Comparison of ENCODE assay signal across 15 cellular contexts in the genomic region with DNA sequence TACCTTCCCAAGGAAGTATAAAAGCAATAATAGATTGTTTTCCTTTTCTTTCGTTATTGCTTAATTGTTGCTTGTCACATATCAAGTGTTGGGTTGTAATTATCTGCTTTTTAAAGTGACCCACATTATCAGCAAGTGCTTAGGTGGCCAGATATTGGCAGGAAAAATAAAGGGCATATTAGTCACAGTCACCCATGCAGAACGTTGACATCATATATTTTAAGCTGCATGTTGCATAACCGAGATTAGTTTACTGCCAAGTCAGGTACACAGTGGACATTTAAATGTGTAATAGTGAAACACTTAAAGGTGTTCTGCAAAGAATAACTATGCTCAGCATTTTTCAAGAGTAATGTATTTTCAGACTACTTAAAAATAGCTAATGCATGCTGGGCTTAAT. TPM values are rescaled to one million over a fixed set of nuclear protein-coding genes. Genes with fewer than 3 reads are reported as not detected.
A peak's percentile ranks its signal among the peaks of the same experiment; 100 is the strongest.
DNase-seq lines count a peak whose midpoint lies in the region; ATAC-seq and TF ChIP-seq lines count a peak whose summit lies in the region.
"Had no signal": no experiment of that assay in that cellular context is flagged by ENCODE, and none has a peak within 500 bp of the region (broad histone marks: within the 10 kb centered on the region; RNA-seq: fewer than 3 reads in every experiment).

No MANE protein-coding gene starts in this region.

- in situ Hi-C loops in Caki2 (cut with HindIII; ENCODE audit: low pct_unique_long_range_greater_than_20kb, low sequenced_read_pairs) = no loop called here

- no peak overlapping the region for H3K4me3 Mint-ChIP-seq in T-helper 17 cell
- H3K4me3 Mint-ChIP-seq: activated naive CD4-positive, alpha-beta T cell treated with anti-CD3 and anti-CD28 coated beads, Interleukin-2, amount 50 U/mL, for 24 hours; HFFc6; naive thymus-derived CD8-positive, alpha-beta T cell had no signal

- WGBS in right cardiac atrium = 39% methylated on average over 3 of the region's 3 CpGs

- no peaks in the 10 kb centered on the region for H3K27me3 Mint-ChIP-seq in T-helper 17 cell
- H3K27me3 Mint-ChIP-seq: activated naive CD4-positive, alpha-beta T cell treated with anti-CD3 and anti-CD28 coated beads, Interleukin-2, amount 50 U/mL, for 24 hours had no signal

- ATAC-seq in right cardiac atrium (peak; percentile 62 to 74), GM21529 (IDR thresholded peaks at IDR 0.05; ENCODE audit: unreplicated experiment) (no peak), T-helper 17 cell (no peak)
- ATAC-seq: naive thymus-derived CD8-positive, alpha-beta T cell; sciatic nerve had no signal

- H3K9me3 ChIP-seq in right cardiac atrium (ENCODE audit: control insufficient read depth, low read length) (no peaks in the 10 kb centered on the region), T-helper 17 cell (ENCODE audit: control insufficient read depth, low read length, poor library complexity, severe bottlenecking) (no peaks in the 10 kb centered on the region)
- H3K9me3 ChIP-seq: BLaER1 had no signal

- TF ChIP-seq CTCF in foreskin fibroblast (IDR thresholded peaks at IDR 0.05; ENCODE audit: low read depth, low read length) = no peak

- H3K4me1 ChIP-seq in right cardiac atrium (ENCODE audit: control insufficient read depth, insufficient read depth, low read length) = no peaks in the 10 kb centered on the region
- H3K4me1 ChIP-seq: BLaER1 had no signal

- no peak overlapping the region for H3K27ac Mint-ChIP-seq in T-helper 17 cell
- H3K27ac Mint-ChIP-seq: activated naive CD4-positive, alpha-beta T cell treated with anti-CD3 and anti-CD28 coated beads, Interleukin-2, amount 50 U/mL, for 24 hours; HFFc6; naive thymus-derived CD8-positive, alpha-beta T cell had no signal

- intact Hi-C loops in right cardiac atrium (cut with DNase I) = loop anchor here in 1 of 4 donors (10.0 kb wide), 1 partner anchor 129 kb away; no protein-coding TSS in a partner anchor

- H3K27me3 ChIP-seq in right cardiac atrium (ENCODE audit: control insufficient read depth, insufficient read depth) = no peaks in the 10 kb centered on the region
- H3K27me3 ChIP-seq: BLaER1 had no signal

- H3K27ac ChIP-seq in right cardiac atrium (ENCODE audit: low read length) = no peak overlapping the region
- H3K27ac ChIP-seq: BLaER1 had no signal

- no peak overlapping the region for H3K4me3 ChIP-seq in right cardiac atrium (ENCODE audit: low read length)
- no peak overlapping the region for H3K4me3 ChIP-seq in foreskin fibroblast (ENCODE audit: low read depth in 1 of 2, low read length in 2 of 2)
- H3K4me3 ChIP-seq: BLaER1 had no signal

- no peaks in the 10 kb centered on the region for H3K4me1 Mint-ChIP-seq in T-helper 17 cell
- H3K4me1 Mint-ChIP-seq: activated naive CD4-positive, alpha-beta T cell treated with anti-CD3 and anti-CD28 coated beads, Interleukin-2, amount 50 U/mL, for 24 hours; naive thymus-derived CD8-positive, alpha-beta T cell had no signal

- H3K36me3 Mint-ChIP-seq in T-helper 17 cell (ENCODE audit: low read depth) = no peaks in the 10 kb centered on the region
- H3K36me3 Mint-ChIP-seq: activated naive CD4-positive, alpha-beta T cell treated with anti-CD3 and anti-CD28 coated beads, Interleukin-2, amount 50 U/mL, for 24 hours; naive thymus-derived CD8-positive, alpha-beta T cell had no signal

- DNase-seq in Caki2 (ENCODE audit: low read depth) (peak; percentile 62), NCI-H146 (lab: John Stamatoyannopoulos, UW) (peak; percentile 87), astrocyte of the hippocampus (ENCODE audit: low read depth, low spot score) (peak; percentile 53), right cardiac atrium (no peak), T-helper 17 cell (no peak), foreskin fibroblast (no peak)
- no peak for DNase-seq in activated CD4-positive, alpha-beta T cell treated with anti-CD3 and anti-CD28 coated beads for 1 hour
- DNase-seq: GDM1; HFFc6; naive thymus-derived CD8-positive, alpha-beta T cell; NCI-H2227 treated with DMSO at 0.1 percent for 48 hours had no signal

RNA-seq across cellular contexts. Expression of gene NEBL, which starts 11.4 kb away (rescaled TPM):
- total RNA-seq in Caki2 (2014; rRNA removed; shearing (Covaris generic); ENCODE audit: low replicate concordance) = 5.4 and 7.4 TPM in 2 replicates
- total RNA-seq in right cardiac atrium (100 to 1,000 TPM; 477 to 628 (median 505) TPM), T-helper 17 cell (not detected)
- 257 TPM for polyA plus RNA-seq in right cardiac atrium
- total RNA-seq: HFFc6 had no signal
- polyA plus RNA-seq: naive thymus-derived CD8-positive, alpha-beta T cell had no signal

Comparison
In these comparisons a context has a peak if more than half of its experiments do, and no peak if none do; other contexts are left out.
1. DNase-seq: peak in Caki2 (single experiment), NCI-H146 (single experiment) and astrocyte of the hippocampus (single experiment); none in right cardiac atrium (0 of 3), activated CD4-positive, alpha-beta T cell treated with anti-CD3 and anti-CD28 coated beads for 1 hour (single experiment), T-helper 17 cell (0 of 3) and foreskin fibroblast (0 of 2).
2. ATAC-seq: peak in right cardiac atrium (2 of 2); none in GM21529 (single experiment) and T-helper 17 cell (single experiment).
3. RNA of gene NEBL, which starts 11.4 kb away (total RNA-seq): 477 to 628 TPM in right cardiac atrium; 5.4 to 7.4 TPM in Caki2 and not detected in T-helper 17 cell; every median in the first group is over 10 times any median in the second.